In the genomic region with DNA sequence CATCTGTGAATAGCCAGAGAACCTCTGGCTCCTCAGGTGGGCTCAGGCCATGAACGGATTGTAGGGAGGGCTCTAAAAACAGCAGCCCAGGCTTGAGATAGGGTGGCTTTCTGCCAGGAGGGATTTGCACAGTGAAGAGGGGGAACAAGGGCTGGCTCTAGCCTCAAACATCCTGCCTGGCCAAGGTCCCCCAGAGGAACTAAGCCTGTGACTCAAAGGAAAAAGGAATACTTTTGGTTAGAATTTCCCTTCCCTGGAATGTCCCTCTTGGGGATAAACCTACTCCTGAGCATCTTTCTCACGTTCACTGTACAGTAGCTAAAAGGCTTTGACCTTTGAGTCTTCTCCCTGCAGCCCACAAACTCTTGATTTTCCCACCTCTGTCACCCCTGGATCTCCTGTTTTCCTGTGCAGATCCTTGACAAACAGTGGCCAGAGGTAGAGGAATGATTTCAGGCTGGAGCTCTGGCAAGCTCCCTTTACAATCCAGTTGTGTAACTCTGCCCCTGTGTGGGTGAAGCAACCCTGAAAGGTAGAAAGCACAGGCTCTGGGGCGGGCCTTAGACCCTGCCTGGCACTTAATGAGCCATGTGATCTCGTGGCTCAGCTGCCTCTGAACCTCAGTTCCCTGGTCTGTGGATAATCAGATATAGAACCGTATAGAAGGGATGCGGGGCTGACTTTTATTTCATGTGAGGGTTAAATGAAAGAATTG, we compare ENCODE assay signal across 17 cellular contexts. TPM values are rescaled to one million over a fixed set of nuclear protein-coding genes. Genes with fewer than 3 reads are reported as not detected.
DNase-seq lines count a peak whose midpoint lies in the region; ATAC-seq and TF ChIP-seq lines count a peak whose summit lies in the region.
"Had no signal": no experiment of that assay in that cellular context is flagged by ENCODE, and none has a peak within 500 bp of the region (broad histone marks: within the 10 kb centered on the region; RNA-seq: fewer than 3 reads in every experiment).

No MANE protein-coding gene starts in this region.

- peaks cover 0 to 17% of the 10 kb centered on the region in 2 donors for H3K4me1 ChIP-seq in right atrium auricular region
- H3K4me1 ChIP-seq in adipocyte (ENCODE audit: control insufficient read depth, insufficient read depth, low read length): peaks cover 13% of the 10 kb centered on the region
- H3K4me1 ChIP-seq in right cardiac atrium (ENCODE audit: control insufficient read depth, insufficient read depth, low read length): peaks cover 7% of the 10 kb centered on the region
- H3K4me1 ChIP-seq: uterus had no signal

- no peak overlapping the region for H3K4me3 ChIP-seq in right atrium auricular region
- no peak overlapping the region for H3K4me3 ChIP-seq in adipocyte (ENCODE audit: low read length)
- H3K4me3 ChIP-seq in right cardiac atrium (ENCODE audit: low read length): no peak overlapping the region
- H3K4me3 ChIP-seq: adrenal gland, uterus had no signal

- H3K4me1 Mint-ChIP-seq in stimulated activated effector memory CD8-positive, alpha-beta T cell treated with anti-CD3 and anti-CD28 coated beads, Interleukin-12 subunit alpha, Interleukin-12 subunit beta, amount 100 ng/mL, for 72 hours: peaks cover 25% of the 10 kb centered on the region

- H3K27me3 ChIP-seq in right atrium auricular region: no peaks in the 10 kb centered on the region
- H3K27me3 ChIP-seq in adipocyte (replicated peaks; ENCODE audit: control insufficient read depth, insufficient read depth, low read length): no peaks in the 10 kb centered on the region
- no peaks in the 10 kb centered on the region for H3K27me3 ChIP-seq in right cardiac atrium (ENCODE audit: control insufficient read depth, insufficient read depth)
- H3K27me3 ChIP-seq: adrenal gland, uterus had no signal

- peaks cover 20% of the 10 kb centered on the region for H3K36me3 Mint-ChIP-seq in stimulated activated effector memory CD8-positive, alpha-beta T cell treated with anti-CD3 and anti-CD28 coated beads, Interleukin-12 subunit alpha, Interleukin-12 subunit beta, amount 100 ng/mL, for 72 hours

- H3K27ac ChIP-seq in right atrium auricular region (peak overlapping the region in 1 of 2 donors; percentile 8), right cardiac atrium (ENCODE audit: low read length) (no peak overlapping the region)
- H3K27ac ChIP-seq: adrenal gland, uterus had no signal

- no peak overlapping the region for H3K4me3 Mint-ChIP-seq in stimulated activated effector memory CD8-positive, alpha-beta T cell treated with anti-CD3 and anti-CD28 coated beads, Interleukin-12 subunit alpha, Interleukin-12 subunit beta, amount 100 ng/mL, for 72 hours

- intact Hi-C loops in Right ventricle myocardium superior (cut with DNase I): no loop called here
- intact Hi-C loops in right cardiac atrium (cut with DNase I): no loop called here

- no peak for TF ChIP-seq CTCF in right atrium auricular region (IDR thresholded peaks at IDR 0.05)

- WGBS in right cardiac atrium: 57% methylated on average over 6 of the region's 6 CpGs

- no peaks in the 10 kb centered on the region for H3K36me3 ChIP-seq in right atrium auricular region
- no peaks in the 10 kb centered on the region for H3K36me3 ChIP-seq in adipocyte (ENCODE audit: control insufficient read depth, insufficient read depth, low read length, severe bottlenecking)
- H3K36me3 ChIP-seq: adrenal gland, uterus had no signal

- H3K27ac Mint-ChIP-seq in stimulated activated effector memory CD8-positive, alpha-beta T cell treated with anti-CD3 and anti-CD28 coated beads, Interleukin-12 subunit alpha, Interleukin-12 subunit beta, amount 100 ng/mL, for 72 hours: peak overlapping the region; percentile 74

- H3K9ac ChIP-seq in adipocyte (ENCODE audit: low read length): no peak overlapping the region

- ATAC-seq in Right ventricle myocardium superior (ENCODE audit: poor library complexity): peak; percentile 57
- peak; percentile 40 for ATAC-seq in right cardiac atrium
- no peak for ATAC-seq in stimulated activated effector memory CD8-positive, alpha-beta T cell treated with anti-CD3 and anti-CD28 coated beads, Interleukin-12 subunit alpha, Interleukin-12 subunit beta, amount 100 ng/mL, for 72 hours
- no peak for ATAC-seq in GM21423 (IDR thresholded peaks at IDR 0.05; ENCODE audit: unreplicated experiment)

- DNase-seq in Right ventricle myocardium superior: no peak
- DNase-seq in right atrium auricular region (ENCODE audit: low spot score): no peak
- peak; percentile 69 for DNase-seq in adipocyte (ENCODE audit: low read depth)
- no peak for DNase-seq in right cardiac atrium
- no peak for DNase-seq in stimulated activated effector memory CD8-positive, alpha-beta T cell treated with anti-CD3 and anti-CD28 coated beads, Interleukin-12 subunit alpha, Interleukin-12 subunit beta, amount 100 ng/mL, for 72 hours (ENCODE audit: low spot score in 2 of 2)
- DNase-seq in NCI-H1048 (lab: John Stamatoyannopoulos, UW): no peak
- no peak for DNase-seq in NCI-H1092 (lab: John Stamatoyannopoulos, UW)
- DNase-seq: ACHN; activated T-cell treated with anti-CD3 and anti-CD28 coated beads for 4 hours; DMS153; effector memory CD4-positive, alpha-beta T cell; hippocampal formation; mesendoderm; NCI-H1105; uterus had no signal

- no peaks in the 10 kb centered on the region for H3K9me3 ChIP-seq in right atrium auricular region
- no peaks in the 10 kb centered on the region for H3K9me3 ChIP-seq in adipocyte (ENCODE audit: control insufficient read depth, low read length)
- H3K9me3 ChIP-seq in right cardiac atrium (ENCODE audit: control insufficient read depth, low read length): no peaks in the 10 kb centered on the region
- H3K9me3 ChIP-seq: adrenal gland, uterus had no signal

- H3K9me3 Mint-ChIP-seq in stimulated activated effector memory CD8-positive, alpha-beta T cell treated with anti-CD3 and anti-CD28 coated beads, Interleukin-12 subunit alpha, Interleukin-12 subunit beta, amount 100 ng/mL, for 72 hours: no peaks in the 10 kb centered on the region

RNA-seq across cellular contexts. Expression of gene SEC61B, which starts 17.4 kb away (rescaled TPM):
- total RNA-seq in Right ventricle myocardium superior: 41.9 TPM
- total RNA-seq in right atrium auricular region: 10 to 100 TPM; 29.4 to 53.1 TPM
- 10 to 100 TPM; 46.4 to 75.0 (median 51.4) TPM for total RNA-seq in right cardiac atrium
- polyA plus RNA-seq in right cardiac atrium: 103 TPM

RNA-seq across cellular contexts. Expression of gene ALG2, which starts 17.8 kb away (rescaled TPM):
- 14.4 TPM for total RNA-seq in Right ventricle myocardium superior
- total RNA-seq in right atrium auricular region: 10 to 100 TPM; 21.6 to 26.2 TPM
- 10 to 100 TPM; 13.1 to 26.3 (median 16.4) TPM for total RNA-seq in right cardiac atrium
- polyA plus RNA-seq in right cardiac atrium: 13.6 TPM

Comparison
In these comparisons a context has a peak if more than half of its experiments do, and no peak if none do; other contexts are left out.
1. ATAC-seq: peak in Right ventricle myocardium superior (single experiment) and right cardiac atrium (2 of 2); none in stimulated activated effector memory CD8-positive, alpha-beta T cell treated with anti-CD3 and anti-CD28 coated beads, Interleukin-12 subunit alpha, Interleukin-12 subunit beta, amount 100 ng/mL, for 72 hours (single experiment) and GM21423 (single experiment).